ENCODE assay signal across 8 cellular contexts in the genomic region with DNA sequence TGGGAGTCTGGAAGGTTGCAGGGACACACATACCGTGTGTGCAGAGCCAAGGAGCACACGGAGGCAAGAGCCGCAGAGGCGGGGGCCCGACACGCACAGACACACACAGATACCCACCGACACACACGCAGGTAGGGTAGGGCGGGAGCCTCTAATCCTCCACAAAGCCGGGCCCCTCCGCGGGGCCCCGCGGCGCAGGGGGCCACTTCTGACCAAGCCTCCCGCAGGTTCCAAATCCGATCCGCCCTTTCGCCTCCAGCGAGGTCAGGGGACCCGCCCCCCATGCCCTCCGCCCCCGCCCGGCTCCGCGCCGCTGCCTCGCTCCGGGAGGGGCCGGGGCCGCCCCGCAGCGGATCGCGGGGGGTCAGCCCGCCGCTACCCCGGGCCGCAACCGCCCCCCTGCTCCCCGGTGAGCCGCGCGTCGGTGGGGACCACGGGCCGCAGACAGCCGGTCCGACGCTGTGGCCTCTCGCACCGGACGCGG. TPM values are rescaled to one million over a fixed set of nuclear protein-coding genes. Genes with fewer than 3 reads are reported as not detected.
A peak's percentile ranks its signal among the peaks of the same experiment; 100 is the strongest.
DNase-seq lines count a peak whose midpoint lies in the region; ATAC-seq and TF ChIP-seq lines count a peak whose summit lies in the region.

No MANE protein-coding gene starts in this region.

- peak overlapping the region; percentile 64 to 86 (median 79) for H3K4me3 Mint-ChIP-seq in CD4-positive, alpha-beta memory T cell
- H3K4me3 Mint-ChIP-seq in chondrocyte (ENCODE audit: unreplicated experiment) = no peak overlapping the region
- peak overlapping the region; percentile 76 for H3K4me3 Mint-ChIP-seq in nephron progenitor cell

- no peak overlapping the region for H3K23ac ChIP-seq in mesendoderm (ENCODE audit: low read length)

- no peak overlapping the region for H4K8ac ChIP-seq in mesendoderm (ENCODE audit: low read depth, low read length)

- H3K4me1 Mint-ChIP-seq in CD4-positive, alpha-beta memory T cell = peaks cover 15 to 30% (median 24%) of the 10 kb centered on the region in 4 donors
- H3K4me1 Mint-ChIP-seq in chondrocyte (ENCODE audit: low read depth) (peaks cover 18% of the 10 kb centered on the region), nephron progenitor cell (peaks cover 49% of the 10 kb centered on the region)

- H3K36me3 Mint-ChIP-seq in CD4-positive, alpha-beta memory T cell = no peaks in the 10 kb centered on the region
- H3K36me3 Mint-ChIP-seq in chondrocyte (ENCODE audit: low read depth) (peaks cover 2% of the 10 kb centered on the region), nephron progenitor cell (ENCODE audit: low read depth) (no peaks in the 10 kb centered on the region)

- H2BK15ac ChIP-seq in mesendoderm (replicated peaks; ENCODE audit: low read depth) = no peak overlapping the region

- CTCF ChIA-PET in CD4-positive, alpha-beta memory T cell (lab: Charles Lee; ENCODE audit: partially characterized antibody) = no interaction called here

- no peak overlapping the region for H3K27ac ChIP-seq in CD4-positive, alpha-beta memory T cell (ENCODE audit: low read depth, low read length)
- no peak overlapping the region for H3K27ac ChIP-seq in mesendoderm (ENCODE audit: low read depth, low read length)

- H3K36me3 ChIP-seq in CD4-positive, alpha-beta memory T cell (ENCODE audit: insufficient read depth, low read length) = no peaks in the 10 kb centered on the region
- H3K36me3 ChIP-seq in mesendoderm (ENCODE audit: control insufficient read depth, insufficient read depth, low read length) = no peaks in the 10 kb centered on the region

- peaks cover 33% of the 10 kb centered on the region for H3K27me3 ChIP-seq in CD4-positive, alpha-beta memory T cell (ENCODE audit: insufficient read depth, low read length)
- peaks cover 79% of the 10 kb centered on the region for H3K27me3 ChIP-seq in mesendoderm (ENCODE audit: insufficient read depth, low read length, poor library complexity)

- DNase-seq in CD4-positive, alpha-beta memory T cell = no peak
- peak; percentile 64 for DNase-seq in HuH-7 (ENCODE audit: low spot score)
- peak; percentile 68 for DNase-seq in chondrocyte (ENCODE audit: low spot score)
- DNase-seq in nephron progenitor cell = peak; percentile 50
- DNase-seq in putamen (ENCODE audit: low spot score) = no peak
- no peak for DNase-seq in activated gamma-delta T cell (lab: John Stamatoyannopoulos, UW)
- DNase-seq in mesendoderm = no peak

- H3K79me2 ChIP-seq in mesendoderm (ENCODE audit: control insufficient read depth, insufficient read depth, low read length) = no peaks in the 10 kb centered on the region

- peak overlapping the region in 2 of 7 donors; percentile 11 to 52 for H3K27ac Mint-ChIP-seq in CD4-positive, alpha-beta memory T cell
- no peak overlapping the region for H3K27ac Mint-ChIP-seq in chondrocyte (ENCODE audit: unreplicated experiment)
- no peak overlapping the region for H3K27ac Mint-ChIP-seq in nephron progenitor cell

- H3K4ac ChIP-seq in mesendoderm (ENCODE audit: low read depth, low read length) = no peak overlapping the region

- no peaks in the 10 kb centered on the region for H3K9me3 ChIP-seq in CD4-positive, alpha-beta memory T cell (ENCODE audit: control insufficient read depth in 1 of 2, low read length in 2 of 2)

- no peak for TF ChIP-seq CTCF in chondrocyte (IDR thresholded peaks at IDR 0.05)
- no peak for TF ChIP-seq CTCF in nephron progenitor cell (IDR thresholded peaks at IDR 0.05)

- ATAC-seq in HG03457 (IDR thresholded peaks at IDR 0.05; ENCODE audit: unreplicated experiment) = no peak

- no peak overlapping the region for H3K18ac ChIP-seq in mesendoderm (ENCODE audit: low read length)

- H3K4me3 ChIP-seq in CD4-positive, alpha-beta memory T cell (ENCODE audit: low read length in 2 of 2) = peak overlapping the region in 1 of 2 donors; percentile 35
- H3K4me3 ChIP-seq in mesendoderm (ENCODE audit: low read length) = no peak overlapping the region

- peaks cover 0 to 2% (median 0%) of the 10 kb centered on the region in 8 donors for H3K9me3 Mint-ChIP-seq in CD4-positive, alpha-beta memory T cell
- H3K9me3 Mint-ChIP-seq in chondrocyte (ENCODE audit: low read depth) (no peaks in the 10 kb centered on the region), nephron progenitor cell (no peaks in the 10 kb centered on the region)

- no peak overlapping the region for H3K9ac ChIP-seq in mesendoderm (ENCODE audit: low read length)

- no CpG with 5 or more reads among the region's 54 CpGs for WGBS in mesendoderm (ENCODE audit: extremely low coverage, insufficient coverage, low lambda C conversion rate)

- no peak overlapping the region for H3K4me2 ChIP-seq in mesendoderm (ENCODE audit: low read length)

- POLR2A ChIA-PET in CD4-positive, alpha-beta memory T cell (lab: Charles Lee; ENCODE audit: partially characterized antibody) = no interaction called here

- H3K4me1 ChIP-seq in CD4-positive, alpha-beta memory T cell (ENCODE audit: insufficient read depth, low read length) = peaks cover 31% of the 10 kb centered on the region
- no peaks in the 10 kb centered on the region for H3K4me1 ChIP-seq in mesendoderm (ENCODE audit: control insufficient read depth, low read depth, low read length)

- intact Hi-C loops in CD4-positive, alpha-beta memory T cell (cut with micrococcal nuclease) = no loop called here

- no peak overlapping the region for H3K56ac ChIP-seq in mesendoderm (ENCODE audit: low read length)

- H2BK5ac ChIP-seq in mesendoderm (ENCODE audit: low read length) = no peak overlapping the region

- H4K5ac ChIP-seq in mesendoderm (ENCODE audit: low read length) = no peak overlapping the region

- H2AK5ac ChIP-seq in mesendoderm (ENCODE audit: low read length) = no peak overlapping the region

- no peaks in the 10 kb centered on the region for H3K79me1 ChIP-seq in mesendoderm (ENCODE audit: low read length)

- H3K27me3 Mint-ChIP-seq in CD4-positive, alpha-beta memory T cell = peaks cover 51 to 53% of the 10 kb centered on the region in 2 donors
- H3K27me3 Mint-ChIP-seq in chondrocyte (ENCODE audit: low read depth) (peaks cover 57% of the 10 kb centered on the region), nephron progenitor cell (ENCODE audit: low read depth, poor library complexity) (peaks cover 94% of the 10 kb centered on the region)

- no peak overlapping the region for H2BK120ac ChIP-seq in mesendoderm (ENCODE audit: low read depth, low read length)

RNA-seq across cellular contexts. Expression of a gene that starts 1.4 kb away (rescaled TPM):
- not detected for total RNA-seq in CD4-positive, alpha-beta memory T cell
- not detected for polyA plus RNA-seq in CD4-positive, alpha-beta memory T cell
- 0.17 TPM in 1 of 3 replicates, not detected in the others for total RNA-seq in chondrocyte
- 0.53 TPM for polyA plus RNA-seq in mesendoderm (2013, experiment 1 of 2)
- 0.45 TPM for polyA plus RNA-seq in mesendoderm (2013, experiment 2 of 2)

Comparison
In these comparisons a context has a peak if more than half of its experiments do, and no peak if none do; other contexts are left out.
1. DNase-seq: peak in HuH-7 (single experiment), chondrocyte (single experiment) and nephron progenitor cell (single experiment); none in CD4-positive, alpha-beta memory T cell (0 of 5), putamen (single experiment), activated gamma-delta T cell (single experiment) and mesendoderm (single experiment).